ENCODE assay signal across 8 cellular contexts in genomic region chr22:50184541-50185383, GRCh38. TPM values are rescaled to one million over a fixed set of nuclear protein-coding genes. Genes with fewer than 3 reads are reported as not detected.
DNase-seq lines count a peak whose midpoint lies in the region; ATAC-seq and TF ChIP-seq lines count a peak whose summit lies in the region.

No MANE protein-coding gene starts in this region.

- WGBS in right lobe of liver (ENCODE audit: insufficient coverage, low coverage, low lambda C conversion rate, missing lambda C conversion rate): 6% methylated on average over 8 of the region's 81 CpGs
- 41 to 68% methylated on average over 13 to 18 of the region's 81 CpGs for WGBS in thyroid gland, 2 donors

- intact Hi-C loops in activated CD4-positive, alpha-beta T cell treated with anti-CD3 and anti-CD28 coated beads for 36 hours (cut with DNase I, micrococcal nuclease): loop anchor here in 1 of 2 experiments (1.0 to 5.0 kb wide), 8 partner anchors 14 to 399 kb away; partner anchors contain the start of genes PANX2, PIM3, PPP6R2 and TUBGCP6
- intact Hi-C loops in right lobe of liver (cut with DNase I): no loop called here
- intact Hi-C loops in thyroid gland (cut with DNase I): no loop called here

- H3K36me3 ChIP-seq in right lobe of liver (no peaks in the 10 kb centered on the region), thyroid gland (no peaks in the 10 kb centered on the region)

- ATAC-seq in activated CD4-positive, alpha-beta T cell treated with anti-CD3 and anti-CD28 coated beads for 36 hours: no peak
- ATAC-seq in right lobe of liver (no peak), HG02981 (IDR thresholded peaks at IDR 0.05; ENCODE audit: unreplicated experiment) (no peak), GM18861 (IDR thresholded peaks at IDR 0.05; ENCODE audit: unreplicated experiment) (no peak), HG02852 (IDR thresholded peaks at IDR 0.05; ENCODE audit: unreplicated experiment) (no peak)

- peaks cover 24% of the 10 kb centered on the region for H3K4me1 Mint-ChIP-seq in activated CD4-positive, alpha-beta T cell treated with anti-CD3 and anti-CD28 coated beads for 36 hours

- H3K27ac ChIP-seq in right lobe of liver: peak overlapping the region; percentile 5 to 68 (median 33)
- H3K27ac ChIP-seq in thyroid gland: peak overlapping the region in 2 of 3 donors; percentile 64 to 77

- H3K4me1 ChIP-seq in right lobe of liver (peaks cover 0 to 36% (median 8%) of the 10 kb centered on the region in 4 donors), thyroid gland (peaks cover 45 to 54% of the 10 kb centered on the region in 2 donors)

- H3K4me3 ChIP-seq in astrocyte of the cerebellum (ENCODE audit: low read depth, low read length) (peak overlapping the region; percentile 40), right lobe of liver (peak overlapping the region; percentile 38 to 67 (median 44)), thyroid gland (replicated peaks in 1 of 3) (peak overlapping the region in 2 of 3 donors; percentile 25 to 37)

- CTCF ChIA-PET in activated CD4-positive, alpha-beta T cell treated with anti-CD3 and anti-CD28 coated beads for 36 hours (lab: Charles Lee): no interaction called here

- TF ChIP-seq POLR2A in right lobe of liver (IDR thresholded peaks at IDR 0.05) (no peak), thyroid gland (IDR thresholded peaks at IDR 0.05) (no peak)

- TF ChIP-seq CTCF in astrocyte of the cerebellum (IDR thresholded peaks at IDR 0.05; ENCODE audit: low read depth, low read length, missing control alignments): no peak
- no peak for TF ChIP-seq CTCF in right lobe of liver (IDR thresholded peaks at IDR 0.05)
- no peak for TF ChIP-seq CTCF in thyroid gland (IDR thresholded peaks at IDR 0.05)

- in situ Hi-C loops in astrocyte of the cerebellum (cut with HindIII; ENCODE audit: low sequenced_read_pairs): no loop called here

- H3K9me3 ChIP-seq in right lobe of liver: no peaks in the 10 kb centered on the region
- H3K9me3 ChIP-seq in thyroid gland: no peaks in the 10 kb centered on the region

- DNase-seq in activated CD4-positive, alpha-beta T cell treated with anti-CD3 and anti-CD28 coated beads for 36 hours: no peak
- no peak for DNase-seq in activated CD4-positive, alpha-beta T cell treated with anti-CD3 and anti-CD28 coated beads for 4 hours
- no peak for DNase-seq in astrocyte of the cerebellum (ENCODE audit: low read depth)
- DNase-seq in right lobe of liver: peak in 1 of 3 donors; percentile 52
- DNase-seq in thyroid gland: no peak

- H3K27me3 ChIP-seq in right lobe of liver: no peaks in the 10 kb centered on the region
- no peaks in the 10 kb centered on the region for H3K27me3 ChIP-seq in thyroid gland

- peaks cover 1% of the 10 kb centered on the region for H3K27me3 Mint-ChIP-seq in activated CD4-positive, alpha-beta T cell treated with anti-CD3 and anti-CD28 coated beads for 36 hours

- no peak overlapping the region for H3K27ac Mint-ChIP-seq in activated CD4-positive, alpha-beta T cell treated with anti-CD3 and anti-CD28 coated beads for 36 hours

- H3K36me3 Mint-ChIP-seq in activated CD4-positive, alpha-beta T cell treated with anti-CD3 and anti-CD28 coated beads for 36 hours (ENCODE audit: low read depth): peaks cover 3% of the 10 kb centered on the region

- H3K9me3 Mint-ChIP-seq in activated CD4-positive, alpha-beta T cell treated with anti-CD3 and anti-CD28 coated beads for 36 hours (ENCODE audit: low read depth): no peaks in the 10 kb centered on the region

- POLR2A ChIA-PET in activated CD4-positive, alpha-beta T cell treated with anti-CD3 and anti-CD28 coated beads for 36 hours (lab: Charles Lee): no interaction called here

- H3K4me3 Mint-ChIP-seq in activated CD4-positive, alpha-beta T cell treated with anti-CD3 and anti-CD28 coated beads for 36 hours: peak overlapping the region; percentile 84

RNA-seq across cellular contexts. Expression of gene TRABD, which starts 1.0 kb away (rescaled TPM):
- total RNA-seq in activated CD4-positive, alpha-beta T cell treated with anti-CD3 and anti-CD28 coated beads for 36 hours: 10 to 100 TPM; 60.7 to 74.5 TPM
- 10 to 100 TPM; 18.9 to 30.2 (median 22.8) TPM for total RNA-seq in right lobe of liver
- 10 to 100 TPM; 26.6 to 51.9 (median 31.5) TPM for total RNA-seq in thyroid gland

RNA-seq across cellular contexts. Expression of gene PANX2, which starts 14.2 kb away (rescaled TPM):
- 1 to 10 TPM; 2.2 to 2.7 TPM for total RNA-seq in activated CD4-positive, alpha-beta T cell treated with anti-CD3 and anti-CD28 coated beads for 36 hours
- total RNA-seq in right lobe of liver (10 to 100 TPM in 1 of 6 experiments, 1 to 10 TPM in 5; 3.9 to 12.3 (median 7.2) TPM), thyroid gland (10 to 100 TPM in 3 of 4 donors, 1 to 10 TPM in 1; 9.0 to 12.1 (median 10.9) TPM)

RNA-seq across cellular contexts. Expression of gene SELENOO, which starts 16.0 kb away (rescaled TPM):
- 10 to 100 TPM; 14.4 to 18.3 TPM for total RNA-seq in activated CD4-positive, alpha-beta T cell treated with anti-CD3 and anti-CD28 coated beads for 36 hours
- total RNA-seq in right lobe of liver (10 to 100 TPM; 51.1 to 67.8 (median 59.2) TPM), thyroid gland (10 to 100 TPM; 20.7 to 50.6 (median 31.0) TPM)
